ENCODE assay signal across 8 cellular contexts in genomic region chr19:12788682-12789097, GRCh38. TPM values are rescaled to one million over a fixed set of nuclear protein-coding genes. Genes with fewer than 3 reads are reported as not detected.
DNase-seq lines count a peak whose midpoint lies in the region; ATAC-seq and TF ChIP-seq lines count a peak whose summit lies in the region.

No MANE protein-coding gene starts in this region.

- no peaks in the 10 kb centered on the region for H3K27me3 ChIP-seq in CD4-positive, alpha-beta T cell (ENCODE audit: control insufficient read depth, insufficient read depth, low read length)
- H3K27me3 ChIP-seq in kidney epithelial cell (ENCODE audit: control insufficient read depth, insufficient read depth, low read length), result no peaks in the 10 kb centered on the region

- CTCF ChIA-PET in CD4-positive, alpha-beta T cell (lab: Charles Lee), result interaction anchor here (2.1 kb wide), 1 partner anchor 11 kb away, joined by 24 read pairs; no protein-coding TSS in a partner anchor

- peaks cover 30% of the 10 kb centered on the region for H3K36me3 Mint-ChIP-seq in CD4-positive, alpha-beta T cell (ENCODE audit: low read depth)

- H3K4me3 ChIP-seq in cardiac fibroblast (replicated peaks in 1 of 2; ENCODE audit: low read depth in 2 of 2, low read length in 2 of 2) (peak overlapping the region; percentile 33 to 47), kidney epithelial cell (ENCODE audit: low read depth, low read length) (peak overlapping the region; percentile 3)

- intact Hi-C loops in CD4-positive, alpha-beta T cell (cut with DNase I, micrococcal nuclease), result loop anchor here in 1 of 2 experiments (10.0 kb wide), 1 partner anchor 146 kb away; the partner anchor contains the start of genes CALR and FARSA

- DNase-seq in CD4-positive, alpha-beta T cell, result peak in 2 of 10 experiments; percentile 25 to 31
- DNase-seq in H4 (ENCODE audit: low spot score) (peak; percentile 69), SHP77 (lab: John Stamatoyannopoulos, UW) (peak; percentile 19 to 71), cardiac fibroblast (ENCODE audit: low read depth in 2 of 2) (peak; percentile 81 to 83), kidney epithelial cell (ENCODE audit: low read depth) (no peak)
- peak; percentile 52 for DNase-seq in stimulated activated CD4-positive, alpha-beta T cell treated with anti-CD3 and anti-CD28 coated beads, Interleukin-4, amount 100 ng/mL, for 1 hour

- TF ChIP-seq CTCF in CD4-positive, alpha-beta T cell (IDR thresholded peaks at IDR 0.05), result no peak
- TF ChIP-seq CTCF in cardiac fibroblast (IDR thresholded peaks at IDR 0.05; ENCODE audit: low read depth, low read length) (no peak), kidney epithelial cell (IDR thresholded peaks at IDR 0.05; ENCODE audit: insufficient read depth, low read length, poor library complexity, severe bottlenecking) (peak; percentile 1)

- no peak for ATAC-seq in CD4-positive, alpha-beta T cell (ENCODE audit: poor library complexity)
- no peak for ATAC-seq in GM21737 (IDR thresholded peaks at IDR 0.05; ENCODE audit: unreplicated experiment)
- ATAC-seq in GM18502 (IDR thresholded peaks at IDR 0.05; ENCODE audit: poor library complexity, unreplicated experiment), result no peak

- no peaks in the 10 kb centered on the region for H3K9me3 ChIP-seq in CD4-positive, alpha-beta T cell (ENCODE audit: control insufficient read depth, low read length)

- H3K27ac ChIP-seq in CD4-positive, alpha-beta T cell (ENCODE audit: low read depth, low read length), result peak overlapping the region; percentile 88

- peaks cover 13% of the 10 kb centered on the region for H3K27me3 Mint-ChIP-seq in CD4-positive, alpha-beta T cell

- H3K4me1 Mint-ChIP-seq in CD4-positive, alpha-beta T cell (ENCODE audit: low read depth), result peaks cover 30% of the 10 kb centered on the region

- peak overlapping the region; percentile 99 for H3K27ac Mint-ChIP-seq in CD4-positive, alpha-beta T cell

- POLR2A ChIA-PET in CD4-positive, alpha-beta T cell (lab: Charles Lee), result interaction anchor here (4.0 kb wide), 1 partner anchor 11 kb away, joined by 31 read pairs; no protein-coding TSS in a partner anchor

- H3K9me3 Mint-ChIP-seq in CD4-positive, alpha-beta T cell, result no peaks in the 10 kb centered on the region

- H3K4me3 Mint-ChIP-seq in CD4-positive, alpha-beta T cell, result peak overlapping the region; percentile 88

- no peaks in the 10 kb centered on the region for H3K36me3 ChIP-seq in kidney epithelial cell (ENCODE audit: control insufficient read depth, insufficient read depth, low read length)

RNA-seq across cellular contexts. Expression of gene JUNB, which starts 2.6 kb away (rescaled TPM):
- 1,000 to 10,000 TPM; 2,467 to 2,518 TPM for total RNA-seq in CD4-positive, alpha-beta T cell
- 55.7 and 71.3 TPM in 2 replicates for total RNA-seq in H4 (2014; rRNA removed; shearing (Covaris generic))
- total RNA-seq in kidney epithelial cell, result 395 and 431 TPM in 2 replicates

RNA-seq across cellular contexts. Expression of gene PRDX2, which starts 12.9 kb away (rescaled TPM):
- total RNA-seq in CD4-positive, alpha-beta T cell, result 10 to 100 TPM; 59.7 to 65.9 TPM
- total RNA-seq in H4 (2014; rRNA removed; shearing (Covaris generic)), result 6.1 and 6.7 TPM in 2 replicates
- 366 and 396 TPM in 2 replicates for total RNA-seq in kidney epithelial cell

RNA-seq across cellular contexts. Expression of gene THSD8, which starts 13.2 kb away (rescaled TPM):
- 1 to 10 TPM in 1 of 2 experiments, not detected in 1; 1.3 TPM for total RNA-seq in CD4-positive, alpha-beta T cell
- not detected in 2 replicates for total RNA-seq in H4 (2014; rRNA removed; shearing (Covaris generic))
- not detected in 2 replicates for total RNA-seq in kidney epithelial cell

RNA-seq across cellular contexts. Expression of gene HOOK2, which starts 13.3 kb away (rescaled TPM):
- 10 to 100 TPM; 14.8 to 17.0 TPM for total RNA-seq in CD4-positive, alpha-beta T cell
- total RNA-seq in H4 (2014; rRNA removed; shearing (Covaris generic)), result 8.6 and 13.0 TPM in 2 replicates
- 38.7 and 44.1 TPM in 2 replicates for total RNA-seq in kidney epithelial cell

RNA-seq across cellular contexts. Expression of gene RNASEH2A, which starts 17.7 kb away (rescaled TPM):
- 1 to 10 TPM; 1.5 to 2.7 TPM for total RNA-seq in CD4-positive, alpha-beta T cell
- total RNA-seq in H4 (2014; rRNA removed; shearing (Covaris generic)), result 74.2 and 92.1 TPM in 2 replicates
- total RNA-seq in kidney epithelial cell, result 17.0 and 24.8 TPM in 2 replicates
